ENCODE assay signal across 8 cellular contexts in the genomic region with DNA sequence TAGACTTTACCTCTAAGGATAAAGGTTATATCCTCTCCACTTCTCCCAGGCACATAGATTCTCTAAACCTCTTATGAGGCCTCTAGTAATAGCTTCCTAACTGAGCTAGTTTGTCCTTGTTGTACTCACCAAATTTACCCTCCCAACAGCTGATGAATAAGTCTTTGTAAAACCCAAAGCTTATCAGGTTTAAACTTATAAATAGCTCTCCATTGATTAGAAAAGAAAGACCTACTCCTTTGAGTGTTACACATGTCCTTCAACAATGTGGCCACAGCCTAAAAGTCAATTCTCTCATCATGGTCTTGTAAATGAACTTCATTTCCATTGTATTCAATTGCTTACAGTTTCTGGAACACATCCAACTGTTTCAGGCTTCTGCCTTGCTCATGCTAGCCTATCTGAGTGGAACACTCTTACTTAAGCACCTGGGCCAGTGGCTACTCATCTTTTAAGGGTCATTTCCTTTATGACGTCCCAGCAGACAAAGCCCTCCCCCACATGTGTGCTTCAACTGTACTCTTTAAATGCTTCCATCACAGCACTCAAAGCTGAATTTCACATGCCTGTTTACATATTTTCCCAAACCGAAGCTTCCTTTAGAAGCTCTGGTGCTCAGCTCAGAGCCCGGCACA.
DNase-seq lines count a peak whose midpoint lies in the region; ATAC-seq and TF ChIP-seq lines count a peak whose summit lies in the region.
"Had no signal": no experiment of that assay in that cellular context is flagged by ENCODE, and none has a peak within 500 bp of the region (broad histone marks: within the 10 kb centered on the region; RNA-seq: fewer than 3 reads in every experiment).

No MANE protein-coding gene starts in this region.

- H3K4me1 ChIP-seq in upper lobe of right lung, result no peaks in the 10 kb centered on the region

- no peaks in the 10 kb centered on the region for H3K36me3 Mint-ChIP-seq in activated CD4-positive, alpha-beta memory T cell treated with anti-CD3 and anti-CD28 coated beads, Interleukin-2, amount 10 ng/mL, durations not matched to agents 7 days and 5 days (ENCODE audit: low read depth)

- POLR2A ChIA-PET in activated CD4-positive, alpha-beta memory T cell treated with anti-CD3 and anti-CD28 coated beads, Interleukin-2, amount 10 ng/mL, durations not matched to agents 7 days and 5 days (lab: Charles Lee), result no interaction called here

- ATAC-seq in upper lobe of right lung, result no peak
- no peak for ATAC-seq in HG03108 (IDR thresholded peaks at IDR 0.05; ENCODE audit: unreplicated experiment)

- H3K9me3 Mint-ChIP-seq in activated CD4-positive, alpha-beta memory T cell treated with anti-CD3 and anti-CD28 coated beads, Interleukin-2, amount 10 ng/mL, durations not matched to agents 7 days and 5 days, result peaks cover 2% of the 10 kb centered on the region

- peak; percentile 70 for DNase-seq in HT1080 (ENCODE audit: low read depth)
- DNase-seq in NCI-H774 (lab: John Stamatoyannopoulos, UW), result peak; percentile 39
- DNase-seq in fibroblast of peridontal ligament (ENCODE audit: extremely low read depth), result peak; percentile 43
- DNase-seq in retina, result peak; percentile 38
- DNase-seq in upper lobe of right lung, result no peak
- DNase-seq in activated CD4-positive, alpha-beta memory T cell treated with anti-CD3 and anti-CD28 coated beads, Interleukin-2, amount 10 ng/mL, durations not matched to agents 7 days and 5 days, result no peak
- DNase-seq: activated T-cell treated with anti-CD3 and anti-CD28 coated beads, Interleukin-2, amount 50 U/mL, for 48 hours had no signal

- H3K9me3 ChIP-seq in upper lobe of right lung, result no peaks in the 10 kb centered on the region

- no peaks in the 10 kb centered on the region for H3K4me1 Mint-ChIP-seq in activated CD4-positive, alpha-beta memory T cell treated with anti-CD3 and anti-CD28 coated beads, Interleukin-2, amount 10 ng/mL, durations not matched to agents 7 days and 5 days

- CTCF ChIA-PET in activated CD4-positive, alpha-beta memory T cell treated with anti-CD3 and anti-CD28 coated beads, Interleukin-2, amount 10 ng/mL, durations not matched to agents 7 days and 5 days (lab: Charles Lee), result no interaction called here

- no peak overlapping the region for H3K27ac ChIP-seq in upper lobe of right lung

- no peak overlapping the region for H3K27ac Mint-ChIP-seq in activated CD4-positive, alpha-beta memory T cell treated with anti-CD3 and anti-CD28 coated beads, Interleukin-2, amount 10 ng/mL, durations not matched to agents 7 days and 5 days

- intact Hi-C loops in upper lobe of right lung (cut with DNase I), result no loop called here

- no peak overlapping the region for H3K4me3 Mint-ChIP-seq in activated CD4-positive, alpha-beta memory T cell treated with anti-CD3 and anti-CD28 coated beads, Interleukin-2, amount 10 ng/mL, durations not matched to agents 7 days and 5 days

- H3K4me3 ChIP-seq in upper lobe of right lung, result no peak overlapping the region

- H3K36me3 ChIP-seq in upper lobe of right lung, result no peaks in the 10 kb centered on the region

- H3K27me3 ChIP-seq in upper lobe of right lung, result no peaks in the 10 kb centered on the region

- no peak for TF ChIP-seq CTCF in upper lobe of right lung (IDR thresholded peaks at IDR 0.05)

- no peaks in the 10 kb centered on the region for H3K27me3 Mint-ChIP-seq in activated CD4-positive, alpha-beta memory T cell treated with anti-CD3 and anti-CD28 coated beads, Interleukin-2, amount 10 ng/mL, durations not matched to agents 7 days and 5 days

Comparison
In these comparisons a context has a peak if more than half of its experiments do, and no peak if none do; other contexts are left out.
1. DNase-seq: peak in HT1080 (single experiment), NCI-H774 (single experiment), fibroblast of peridontal ligament (single experiment) and retina (single experiment); none in upper lobe of right lung (single experiment) and activated CD4-positive, alpha-beta memory T cell treated with anti-CD3 and anti-CD28 coated beads, Interleukin-2, amount 10 ng/mL, durations not matched to agents 7 days and 5 days (single experiment).